15 cellular contexts compared by ENCODE assay signal in the genomic region with DNA sequence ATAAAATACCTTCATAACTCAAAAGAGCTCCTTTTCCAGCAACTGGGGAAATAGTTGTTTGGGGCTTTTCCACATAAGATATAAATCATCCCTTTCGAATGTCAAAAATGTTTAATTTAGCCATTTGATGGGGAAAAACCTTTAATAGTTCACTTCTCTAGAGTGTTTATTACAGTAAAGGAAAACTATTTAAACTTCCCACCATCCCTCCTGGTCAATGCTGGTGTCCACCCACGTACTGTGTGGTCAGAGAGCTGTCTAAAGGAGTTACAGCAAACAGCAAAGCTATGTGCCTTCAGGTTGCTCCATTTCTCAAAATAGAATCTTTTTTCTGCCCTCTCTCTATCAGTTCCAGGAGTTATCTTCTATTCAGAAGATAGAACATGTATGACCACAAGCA. TPM values are rescaled to one million over a fixed set of nuclear protein-coding genes. Genes with fewer than 3 reads are reported as not detected.
DNase-seq lines count a peak whose midpoint lies in the region; ATAC-seq, FAIRE-seq and TF ChIP-seq lines count a peak whose summit lies in the region.
"Had no signal": no experiment of that assay in that cellular context is flagged by ENCODE, and none has a peak within 500 bp of the region (broad histone marks: within the 10 kb centered on the region; RNA-seq: fewer than 3 reads in every experiment).

No MANE protein-coding gene starts in this region.

- H3K9ac ChIP-seq in HepG2 (ENCODE audit: insufficient read depth, low read depth, low read length): no peak overlapping the region
- H3K9ac ChIP-seq: BLaER1, parathyroid adenoma had no signal

- no TSS peak for BruUV-seq in HepG2 (replicated peaks; lab: Mats Ljungman, UMichigan)

- no peak for TF ChIP-seq EP300 in HepG2 (IDR thresholded peaks at IDR 0.05; ENCODE audit: low read depth in 2 of 2, low read length in 2 of 2)
- TF ChIP-seq EP300 in HepG2 (CRISPR knock-in tag; IDR thresholded peaks at IDR 0.05; ENCODE audit: borderline replicate concordance): no peak

- H3K4me1 ChIP-seq in HepG2 (ENCODE audit: insufficient read depth, low read length): peaks cover 63% of the 10 kb centered on the region

- H2AFZ ChIP-seq in HepG2 (ENCODE audit: low read length): no peak overlapping the region
- H2AFZ ChIP-seq: parathyroid adenoma had no signal

- TF ChIP-seq POLR2A in GM12892 (IDR thresholded peaks at IDR 0.05; ENCODE audit: low read depth, low read length) (no peak), HepG2 (IDR thresholded peaks at IDR 0.05; ENCODE audit: insufficient read depth in 1 of 2, low read depth in 2 of 2, low read length in 2 of 2) (no peak)

- H3K9me3 ChIP-seq in AG04450 (ENCODE audit: control insufficient read depth, insufficient read depth, low read length): peaks cover 3% of the 10 kb centered on the region; the same call in 1 of the 2 replicates
- H3K9me3 ChIP-seq in HepG2 (ENCODE audit: low read length): no peaks in the 10 kb centered on the region
- H3K9me3 ChIP-seq: BLaER1, upper lobe of left lung had no signal

- H4K20me1 ChIP-seq in HepG2 (ENCODE audit: insufficient read depth, low read length): peaks cover 88% of the 10 kb centered on the region

- WGBS in HepG2 (ENCODE audit: low lambda C conversion rate): 92% methylated on average over 2 of the region's 2 CpGs

- H3K4me3 ChIP-seq in AG04450 (ENCODE audit: low read depth, low read length) (no peak overlapping the region), HepG2 (replicated peaks in 1 of 3; ENCODE audit: insufficient read depth in 1 of 3, low read depth in 2 of 3, low read length in 3 of 3) (no peak overlapping the region)
- H3K4me3 ChIP-seq: BLaER1, upper lobe of left lung had no signal

- DNase-seq in AG04450 (ENCODE audit: low read depth, low spot score): peak; percentile 54
- DNase-seq in GM12892 (ENCODE audit: insufficient read length): no peak
- peak; percentile 57 for DNase-seq in astrocyte of the hippocampus (ENCODE audit: low read depth, low spot score)
- DNase-seq in HepG2 (ENCODE audit: low spot score): no peak
- DNase-seq in stimulated activated CD4-positive, alpha-beta T cell treated with anti-CD3 and anti-CD28 coated beads, Interleukin-4, amount 100 ng/mL, for 1 hour: no peak
- DNase-seq in superior temporal gyrus (ENCODE audit: extremely low spot score): no peak
- no peak for DNase-seq in T-helper 2 cell
- DNase-seq: activated B cell treated with CpG ODN at 0.5 μM for 24 hours; activated effector memory CD4-positive, alpha-beta T cell treated with anti-CD3 and anti-CD28 coated beads, Interleukin-2, amount 50 U/mL, for 16 hours; RPMI8226; upper lobe of left lung had no signal

- H3K27ac ChIP-seq in AG04450 (ENCODE audit: low read depth, low read length) (no peak overlapping the region), HepG2 (ENCODE audit: extremely low read length, insufficient read depth, low read length) (no peak overlapping the region)
- H3K27ac ChIP-seq: BLaER1, parathyroid adenoma had no signal

- peaks cover 98% of the 10 kb centered on the region for H3K79me2 ChIP-seq in HepG2 (ENCODE audit: insufficient read depth, low read length)

- no peak for TF ChIP-seq RAD21 in HepG2 (CRISPR knock-in tag; IDR thresholded peaks at IDR 0.05)

- peak; percentile 27 for FAIRE-seq in GM12892 (lab: Jason Lieb, UNC)
- no peak for FAIRE-seq in HepG2 (lab: Jason Lieb, UNC)
- FAIRE-seq: islet of Langerhans had no signal

- no peaks in the 10 kb centered on the region for H3K36me3 ChIP-seq in HepG2 (replicated peaks in 1 of 2; ENCODE audit: control insufficient read depth in 1 of 2, insufficient read depth in 2 of 2, low read length in 2 of 2)
- H3K36me3 ChIP-seq: upper lobe of left lung had no signal

- in situ Hi-C loops in HepG2 (cut with HindIII; ENCODE audit: extremely low pct_ligation_motif_present, low pct_unique_long_range_greater_than_20kb): no loop called here

- H3K27me3 ChIP-seq in AG04450 (ENCODE audit: control insufficient read depth, insufficient read depth, low read length) (no peaks in the 10 kb centered on the region), HepG2 (ENCODE audit: control insufficient read depth in 1 of 2, insufficient read depth in 2 of 2, low read length in 2 of 2) (no peaks in the 10 kb centered on the region)
- H3K27me3 ChIP-seq: BLaER1, upper lobe of left lung had no signal

- no peak overlapping the region for H3K4me2 ChIP-seq in HepG2 (ENCODE audit: low read depth, low read length)
- H3K4me2 ChIP-seq: BLaER1 had no signal

- TF ChIP-seq CTCF in AG04450 (IDR thresholded peaks at IDR 0.05; ENCODE audit: low read depth, low read length) (no peak), HepG2 (CRISPR knock-in tag; IDR thresholded peaks at IDR 0.05) (no peak)

- peak; percentile 32; the same call in 2 of the 3 replicates for ATAC-seq in HepG2
- no peak for ATAC-seq in HG02571 (IDR thresholded peaks at IDR 0.05; ENCODE audit: unreplicated experiment)

- intact Hi-C loops in HepG2 (cut with micrococcal nuclease; ENCODE audit: unreplicated experiment): no loop called here

- CTCF ChIA-PET in AG04450 (lab: Charles Lee): interaction anchor here (0.5 to 3.1 kb wide), 2 partner anchors 16 to 33 kb away, joined by 4 to 16 read pairs; a partner anchor contains a TSS
- CTCF ChIA-PET in HepG2 (lab: Yijun Ruan, JAX; ENCODE audit: low intra/inter-chr PET ratio, low total read pairs): no interaction called here

- POLR2A ChIA-PET in AG04450 (lab: Yijun Ruan, JAX) (no interaction called here), HepG2 (lab: Yijun Ruan, JAX) (no interaction called here)

TF ChIP-seq in HepG2, 621 proteins besides CTCF, POLR2A, EP300 and RAD21:
- no peak for TF ChIP-seq ZNF850 (CRISPR knock-in tag; conservative IDR thresholded peaks at IDR 0.05)
- TF ChIP-seq, protein P1, sequence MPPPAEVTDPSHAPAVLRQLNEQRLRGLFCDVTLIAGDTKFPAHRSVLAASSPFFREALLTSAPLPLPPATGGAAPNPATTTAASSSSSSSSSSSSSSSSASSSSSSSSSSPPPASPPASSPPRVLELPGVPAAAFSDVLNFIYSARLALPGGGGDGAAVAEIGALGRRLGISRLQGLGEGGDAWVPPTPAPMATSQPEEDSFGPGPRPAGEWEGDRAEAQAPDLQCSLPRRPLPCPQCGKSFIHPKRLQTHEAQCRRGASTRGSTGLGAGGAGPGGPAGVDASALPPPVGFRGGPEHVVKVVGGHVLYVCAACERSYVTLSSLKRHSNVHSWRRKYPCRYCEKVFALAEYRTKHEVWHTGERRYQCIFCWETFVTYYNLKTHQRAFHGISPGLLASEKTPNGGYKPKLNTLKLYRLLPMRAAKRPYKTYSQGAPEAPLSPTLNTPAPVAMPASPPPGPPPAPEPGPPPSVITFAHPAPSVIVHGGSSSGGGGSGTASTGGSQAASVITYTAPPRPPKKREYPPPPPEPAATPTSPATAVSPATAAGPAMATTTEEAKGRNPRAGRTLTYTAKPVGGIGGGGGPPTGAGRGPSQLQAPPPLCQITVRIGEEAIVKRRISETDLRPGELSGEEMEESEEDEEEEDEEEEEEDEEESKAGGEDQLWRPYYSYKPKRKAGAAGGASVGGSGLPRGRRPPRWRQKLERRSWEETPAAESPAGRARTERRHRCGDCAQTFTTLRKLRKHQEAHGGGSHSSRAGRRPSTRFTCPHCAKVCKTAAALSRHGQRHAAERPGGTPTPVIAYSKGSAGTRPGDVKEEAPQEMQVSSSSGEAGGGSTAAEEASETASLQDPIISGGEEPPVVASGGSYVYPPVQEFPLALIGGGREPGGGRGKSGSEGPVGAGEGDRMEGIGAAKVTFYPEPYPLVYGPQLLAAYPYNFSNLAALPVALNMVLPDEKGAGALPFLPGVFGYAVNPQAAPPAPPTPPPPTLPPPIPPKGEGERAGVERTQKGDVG (CRISPR knock-in tag; IDR thresholded peaks at IDR 0.05; ENCODE audit: borderline replicate concordance): no peak

RNA-seq across cellular contexts. Expression of a gene that starts 33.5 kb away (rescaled TPM):
- 15.6 and 27.0 TPM in 2 replicates for polyA plus RNA-seq in AG04450 (2011; rRNA removed)
- polyA minus RNA-seq in AG04450 (2011; rRNA and poly(A)+ RNA removed): 94.2 and 95.8 TPM in 2 replicates
- polyA plus RNA-seq in GM12892 (2012; ENCODE audit: missing spikeins): 27.1 TPM
- total RNA-seq in HepG2 (2016; rRNA removed; fragmentation: Illumina TruSeq; extraction: Trizol): 59.6 and 60.9 TPM in 2 replicates
- total RNA-seq in HepG2 (2016; cell fraction: cytosol; rRNA removed; fragmentation: Illumina TruSeq; extraction: Trizol; ENCODE audit: low read depth): 223 and 253 TPM in 2 replicates
- total RNA-seq in HepG2 (2016; cell fraction: insoluble cytoplasmic fraction; rRNA removed; fragmentation: Illumina TruSeq; extraction: Trizol): 54.9 and 58.3 TPM in 2 replicates
- total RNA-seq in HepG2 (2016; cell fraction: membrane; rRNA removed; fragmentation: Illumina TruSeq; extraction: Trizol): 138 and 153 TPM in 2 replicates
- total RNA-seq in HepG2 (2016; cell fraction: nucleus; rRNA removed; fragmentation: Illumina TruSeq; extraction: Trizol): 130 and 145 TPM in 2 replicates
- 22.8 and 24.0 TPM in 2 replicates for polyA plus RNA-seq in HepG2 (2011; rRNA removed)
- polyA plus RNA-seq in HepG2 (2011; cell fraction: cytosol; rRNA removed): 11.2 and 14.3 TPM in 2 replicates
- polyA plus RNA-seq in HepG2 (2011; cell fraction: nucleus; rRNA removed): 69.1 and 88.4 TPM in 2 replicates
- polyA plus RNA-seq in HepG2 (2012): 23.5 and 23.7 TPM in 2 replicates
- 2.0 and 2.7 TPM in 2 replicates for polyA plus RNA-seq in HepG2 (2016; cell fraction: cytosol; fragmentation: Illumina TruSeq; extraction: Trizol; ENCODE audit: low read depth)
- 21.5 and 27.8 TPM in 2 replicates for polyA plus RNA-seq in HepG2 (2016; cell fraction: insoluble cytoplasmic fraction; fragmentation: Illumina TruSeq; extraction: Trizol; ENCODE audit: low read depth)
- 5.6 and 6.8 TPM in 2 replicates for polyA plus RNA-seq in HepG2 (2016; cell fraction: membrane; fragmentation: Illumina TruSeq; extraction: Trizol; ENCODE audit: low read depth)
- 94.8 and 102 TPM in 2 replicates for polyA plus RNA-seq in HepG2 (2016; cell fraction: nucleus; fragmentation: Illumina TruSeq; extraction: Trizol; ENCODE audit: insufficient read depth, low read depth)
- polyA minus RNA-seq in HepG2 (2011; rRNA and poly(A)+ RNA removed; ENCODE audit: low replicate concordance): 94.4 and 97.7 TPM in 2 replicates
- 61.5 and 62.2 TPM in 2 replicates for polyA minus RNA-seq in HepG2 (2011; cell fraction: cytosol; rRNA and poly(A)+ RNA removed)
- polyA minus RNA-seq in HepG2 (2011; cell fraction: nucleus; rRNA and poly(A)+ RNA removed): 272 and 315 TPM in 2 replicates

Comparison
In these comparisons a context has a peak if more than half of its experiments do, and no peak if none do; other contexts are left out.
1. DNase-seq: peak in AG04450 (single experiment) and astrocyte of the hippocampus (single experiment); none in GM12892 (single experiment), HepG2 (single experiment), stimulated activated CD4-positive, alpha-beta T cell treated with anti-CD3 and anti-CD28 coated beads, Interleukin-4, amount 100 ng/mL, for 1 hour (single experiment), superior temporal gyrus (single experiment) and T-helper 2 cell (0 of 5).